Comparison of ENCODE assay signal across 1 cellular context in the genomic region with DNA sequence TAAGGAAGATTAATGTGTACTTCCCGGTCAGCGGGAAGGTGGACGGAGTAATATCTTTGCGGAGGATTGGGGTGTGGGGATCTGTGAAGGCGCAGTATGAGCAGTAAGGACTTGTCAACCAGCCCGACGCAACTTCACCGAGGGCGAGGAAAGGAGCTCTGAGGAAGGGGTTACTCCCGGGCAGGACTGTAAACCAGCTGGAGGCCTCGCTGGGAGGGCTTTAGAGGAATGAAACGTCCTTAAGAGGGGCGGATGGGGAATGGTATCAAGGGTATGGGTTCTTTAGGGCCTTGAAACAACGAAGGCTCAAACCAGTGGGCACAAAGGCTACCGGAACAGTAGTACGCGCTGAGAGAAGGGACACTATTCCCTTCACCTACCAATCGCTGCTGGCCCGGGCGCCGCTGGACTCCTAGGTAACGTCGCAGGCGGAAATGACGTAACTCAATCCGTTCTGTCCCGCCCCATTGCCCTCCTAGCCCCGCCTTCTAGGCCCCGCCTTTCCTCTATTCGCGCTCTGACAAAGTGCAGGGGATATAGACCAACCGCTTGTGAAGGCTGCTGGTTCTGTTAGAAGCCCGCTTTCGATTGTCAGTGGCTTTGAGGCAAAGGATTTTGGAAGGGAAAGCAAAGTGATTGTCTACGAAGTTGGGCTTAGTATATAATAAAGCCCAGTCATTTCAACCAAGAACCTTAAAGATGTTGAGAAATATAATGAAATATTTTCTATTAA.
TF ChIP-seq lines count a peak whose summit lies in the region.

A gene with protein sequence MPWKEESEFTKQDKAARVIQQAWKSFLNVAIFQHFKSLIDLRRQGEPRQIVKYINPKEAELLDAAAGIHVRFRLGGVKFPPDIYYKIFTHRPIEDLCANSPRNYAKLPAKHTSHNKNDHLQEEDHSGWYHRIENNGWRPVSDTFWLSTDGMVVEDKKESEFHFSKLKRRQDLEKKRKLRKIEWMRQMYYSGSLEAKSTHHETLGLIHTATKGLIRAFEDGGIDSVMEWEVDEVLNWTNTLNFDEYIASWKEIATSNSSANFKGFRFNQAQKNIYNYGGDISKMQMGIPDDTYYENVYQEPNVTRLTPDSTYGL (minus strand): TSS at position 439 of the 733 bp plus-strand sequence. CDS start 5,970 bp downstream, outside the sequence.

TF ChIP-seq in HepG2, 621 proteins besides CTCF, POLR2A, EP300 and RAD21 (continued from another document and continues in another):
- TF ChIP-seq MYC (CRISPR knock-in tag; IDR thresholded peaks at IDR 0.05; ENCODE audit: borderline replicate concordance) (no peak; the same call in 1 of the 2 replicates), SP2 (CRISPR knock-in tag; IDR thresholded peaks at IDR 0.05) (peak; percentile 86), NAIF1 (CRISPR knock-in tag; IDR thresholded peaks at IDR 0.05; ENCODE audit: borderline replicate concordance) (0 out of 2 replicates have a peak, but pooled peaks have one; percentile 37), IRX3 (CRISPR knock-in tag; IDR thresholded peaks at IDR 0.05; ENCODE audit: borderline replicate concordance, low read depth) (no peak), U2AF2 (IDR thresholded peaks at IDR 0.05; ENCODE audit: low read depth, low read length) (no peak), ZNF598 (CRISPR knock-in tag; IDR thresholded peaks at IDR 0.05; ENCODE audit: borderline replicate concordance) (no peak), ZNF496 (CRISPR knock-in tag; IDR thresholded peaks at IDR 0.05; ENCODE audit: insufficient replicate concordance) (no peak), KLF16 (CRISPR knock-in tag; IDR thresholded peaks at IDR 0.05) (peak in 1 of 2 experiments; percentile 80; a peak in 2 of 4 replicates), ZNF891 (CRISPR knock-in tag; IDR thresholded peaks at IDR 0.05) (0 out of 2 replicates have a peak, but pooled peaks have one; percentile 18), AHR (CRISPR knock-in tag; IDR thresholded peaks at IDR 0.05) (no peak), FOXK1 (CRISPR knock-in tag; IDR thresholded peaks at IDR 0.05; ENCODE audit: borderline replicate concordance, low read depth) (no peak), ZNF143 (CRISPR knock-in tag; IDR thresholded peaks at IDR 0.05) (no peak), ZBTB21 (CRISPR knock-in tag; IDR thresholded peaks at IDR 0.05) (peak; percentile 14; the same call in 1 of the 2 replicates), ZNF484 (CRISPR knock-in tag; IDR thresholded peaks at IDR 0.05; ENCODE audit: borderline replicate concordance, low read depth) (no peak), DNMT1 (CRISPR knock-in tag; IDR thresholded peaks at IDR 0.05) (no peak), BORCS8-MEF2B (CRISPR knock-in tag; IDR thresholded peaks at IDR 0.05) (peak; percentile 55; the same call in 1 of the 2 replicates), PHF5A (CRISPR knock-in tag; IDR thresholded peaks at IDR 0.05; ENCODE audit: low read depth, unreplicated experiment) (no peak), RFXANK (CRISPR knock-in tag; IDR thresholded peaks at IDR 0.05) (no peak), MBD4 (IDR thresholded peaks at IDR 0.05; ENCODE audit: borderline replicate concordance, low read length) (no peak), ZNF841 (CRISPR knock-in tag; IDR thresholded peaks at IDR 0.05; ENCODE audit: borderline replicate concordance) (no peak), GPN1 (CRISPR knock-in tag; IDR thresholded peaks at IDR 0.05; ENCODE audit: borderline replicate concordance) (no peak), ZNF33B (CRISPR knock-in tag; IDR thresholded peaks at IDR 0.05) (no peak), ATF1 (CRISPR knock-in tag; IDR thresholded peaks at IDR 0.05) (peak; percentile 94)
- TF ChIP-seq, protein P1, sequence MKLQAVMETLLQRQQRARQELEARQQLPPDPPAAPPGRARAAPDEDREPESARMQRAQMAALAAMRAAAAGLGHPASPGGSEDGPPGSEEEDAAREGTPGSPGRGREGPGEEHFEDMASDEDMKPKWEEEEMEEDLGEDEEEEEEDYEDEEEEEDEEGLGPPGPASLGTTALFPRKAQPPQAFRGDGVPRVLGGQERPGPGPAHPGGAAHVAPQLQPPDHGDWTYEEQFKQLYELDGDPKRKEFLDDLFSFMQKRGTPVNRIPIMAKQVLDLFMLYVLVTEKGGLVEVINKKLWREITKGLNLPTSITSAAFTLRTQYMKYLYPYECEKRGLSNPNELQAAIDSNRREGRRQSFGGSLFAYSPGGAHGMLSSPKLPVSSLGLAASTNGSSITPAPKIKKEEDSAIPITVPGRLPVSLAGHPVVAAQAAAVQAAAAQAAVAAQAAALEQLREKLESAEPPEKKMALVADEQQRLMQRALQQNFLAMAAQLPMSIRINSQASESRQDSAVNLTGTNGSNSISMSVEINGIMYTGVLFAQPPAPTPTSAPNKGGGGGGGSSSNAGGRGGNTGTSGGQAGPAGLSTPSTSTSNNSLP (IDR thresholded peaks at IDR 0.05; ENCODE audit: low read depth, low read length) = no peak
- TF ChIP-seq, protein P2, sequence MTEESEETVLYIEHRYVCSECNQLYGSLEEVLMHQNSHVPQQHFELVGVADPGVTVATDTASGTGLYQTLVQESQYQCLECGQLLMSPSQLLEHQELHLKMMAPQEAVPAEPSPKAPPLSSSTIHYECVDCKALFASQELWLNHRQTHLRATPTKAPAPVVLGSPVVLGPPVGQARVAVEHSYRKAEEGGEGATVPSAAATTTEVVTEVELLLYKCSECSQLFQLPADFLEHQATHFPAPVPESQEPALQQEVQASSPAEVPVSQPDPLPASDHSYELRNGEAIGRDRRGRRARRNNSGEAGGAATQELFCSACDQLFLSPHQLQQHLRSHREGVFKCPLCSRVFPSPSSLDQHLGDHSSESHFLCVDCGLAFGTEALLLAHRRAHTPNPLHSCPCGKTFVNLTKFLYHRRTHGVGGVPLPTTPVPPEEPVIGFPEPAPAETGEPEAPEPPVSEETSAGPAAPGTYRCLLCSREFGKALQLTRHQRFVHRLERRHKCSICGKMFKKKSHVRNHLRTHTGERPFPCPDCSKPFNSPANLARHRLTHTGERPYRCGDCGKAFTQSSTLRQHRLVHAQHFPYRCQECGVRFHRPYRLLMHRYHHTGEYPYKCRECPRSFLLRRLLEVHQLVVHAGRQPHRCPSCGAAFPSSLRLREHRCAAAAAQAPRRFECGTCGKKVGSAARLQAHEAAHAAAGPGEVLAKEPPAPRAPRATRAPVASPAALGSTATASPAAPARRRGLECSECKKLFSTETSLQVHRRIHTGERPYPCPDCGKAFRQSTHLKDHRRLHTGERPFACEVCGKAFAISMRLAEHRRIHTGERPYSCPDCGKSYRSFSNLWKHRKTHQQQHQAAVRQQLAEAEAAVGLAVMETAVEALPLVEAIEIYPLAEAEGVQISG (CRISPR knock-in tag; IDR thresholded peaks at IDR 0.05) = peak; percentile 77
- TF ChIP-seq, protein P3, sequence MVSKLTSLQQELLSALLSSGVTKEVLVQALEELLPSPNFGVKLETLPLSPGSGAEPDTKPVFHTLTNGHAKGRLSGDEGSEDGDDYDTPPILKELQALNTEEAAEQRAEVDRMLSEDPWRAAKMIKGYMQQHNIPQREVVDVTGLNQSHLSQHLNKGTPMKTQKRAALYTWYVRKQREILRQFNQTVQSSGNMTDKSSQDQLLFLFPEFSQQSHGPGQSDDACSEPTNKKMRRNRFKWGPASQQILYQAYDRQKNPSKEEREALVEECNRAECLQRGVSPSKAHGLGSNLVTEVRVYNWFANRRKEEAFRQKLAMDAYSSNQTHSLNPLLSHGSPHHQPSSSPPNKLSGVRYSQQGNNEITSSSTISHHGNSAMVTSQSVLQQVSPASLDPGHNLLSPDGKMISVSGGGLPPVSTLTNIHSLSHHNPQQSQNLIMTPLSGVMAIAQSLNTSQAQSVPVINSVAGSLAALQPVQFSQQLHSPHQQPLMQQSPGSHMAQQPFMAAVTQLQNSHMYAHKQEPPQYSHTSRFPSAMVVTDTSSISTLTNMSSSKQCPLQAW (CRISPR knock-in tag; IDR thresholded peaks at IDR 0.05) = no peak; the same call in 1 of the 2 replicates
- TF ChIP-seq, protein P4, sequence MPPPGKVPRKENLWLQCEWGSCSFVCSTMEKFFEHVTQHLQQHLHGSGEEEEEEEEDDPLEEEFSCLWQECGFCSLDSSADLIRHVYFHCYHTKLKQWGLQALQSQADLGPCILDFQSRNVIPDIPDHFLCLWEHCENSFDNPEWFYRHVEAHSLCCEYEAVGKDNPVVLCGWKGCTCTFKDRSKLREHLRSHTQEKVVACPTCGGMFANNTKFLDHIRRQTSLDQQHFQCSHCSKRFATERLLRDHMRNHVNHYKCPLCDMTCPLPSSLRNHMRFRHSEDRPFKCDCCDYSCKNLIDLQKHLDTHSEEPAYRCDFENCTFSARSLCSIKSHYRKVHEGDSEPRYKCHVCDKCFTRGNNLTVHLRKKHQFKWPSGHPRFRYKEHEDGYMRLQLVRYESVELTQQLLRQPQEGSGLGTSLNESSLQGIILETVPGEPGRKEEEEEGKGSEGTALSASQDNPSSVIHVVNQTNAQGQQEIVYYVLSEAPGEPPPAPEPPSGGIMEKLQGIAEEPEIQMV (CRISPR knock-in tag; IDR thresholded peaks at IDR 0.05; ENCODE audit: low read depth) = 0 out of 2 replicates have a peak, but pooled peaks have one; percentile 31
- TF ChIP-seq, protein P5, sequence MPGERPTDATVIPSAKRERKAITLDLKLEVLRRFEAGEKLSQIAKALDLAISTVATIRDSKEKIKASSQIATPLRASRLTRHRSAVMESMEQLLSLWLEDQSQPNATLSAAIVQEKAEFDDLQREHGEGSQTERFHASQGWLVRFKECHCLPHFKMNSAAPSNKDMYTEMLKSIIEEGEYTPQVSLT (CRISPR knock-in tag; IDR thresholded peaks at IDR 0.05; ENCODE audit: borderline replicate concordance, low read depth) = no peak
- TF ChIP-seq, protein P6, sequence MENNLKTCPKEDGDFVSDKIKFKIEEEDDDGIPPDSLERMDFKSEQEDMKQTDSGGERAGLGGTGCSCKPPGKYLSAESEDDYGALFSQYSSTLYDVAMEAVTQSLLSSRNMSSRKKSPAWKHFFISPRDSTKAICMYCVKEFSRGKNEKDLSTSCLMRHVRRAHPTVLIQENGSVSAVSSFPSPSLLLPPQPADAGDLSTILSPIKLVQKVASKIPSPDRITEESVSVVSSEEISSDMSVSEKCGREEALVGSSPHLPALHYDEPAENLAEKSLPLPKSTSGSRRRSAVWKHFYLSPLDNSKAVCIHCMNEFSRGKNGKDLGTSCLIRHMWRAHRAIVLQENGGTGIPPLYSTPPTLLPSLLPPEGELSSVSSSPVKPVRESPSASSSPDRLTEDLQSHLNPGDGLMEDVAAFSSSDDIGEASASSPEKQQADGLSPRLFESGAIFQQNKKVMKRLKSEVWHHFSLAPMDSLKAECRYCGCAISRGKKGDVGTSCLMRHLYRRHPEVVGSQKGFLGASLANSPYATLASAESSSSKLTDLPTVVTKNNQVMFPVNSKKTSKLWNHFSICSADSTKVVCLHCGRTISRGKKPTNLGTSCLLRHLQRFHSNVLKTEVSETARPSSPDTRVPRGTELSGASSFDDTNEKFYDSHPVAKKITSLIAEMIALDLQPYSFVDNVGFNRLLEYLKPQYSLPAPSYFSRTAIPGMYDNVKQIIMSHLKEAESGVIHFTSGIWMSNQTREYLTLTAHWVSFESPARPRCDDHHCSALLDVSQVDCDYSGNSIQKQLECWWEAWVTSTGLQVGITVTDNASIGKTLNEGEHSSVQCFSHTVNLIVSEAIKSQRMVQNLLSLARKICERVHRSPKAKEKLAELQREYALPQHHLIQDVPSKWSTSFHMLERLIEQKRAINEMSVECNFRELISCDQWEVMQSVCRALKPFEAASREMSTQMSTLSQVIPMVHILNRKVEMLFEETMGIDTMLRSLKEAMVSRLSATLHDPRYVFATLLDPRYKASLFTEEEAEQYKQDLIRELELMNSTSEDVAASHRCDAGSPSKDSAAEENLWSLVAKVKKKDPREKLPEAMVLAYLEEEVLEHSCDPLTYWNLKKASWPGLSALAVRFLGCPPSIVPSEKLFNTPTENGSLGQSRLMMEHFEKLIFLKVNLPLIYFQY (CRISPR knock-in tag; IDR thresholded peaks at IDR 0.05; ENCODE audit: borderline replicate concordance) = no peak
- TF ChIP-seq, protein P7, sequence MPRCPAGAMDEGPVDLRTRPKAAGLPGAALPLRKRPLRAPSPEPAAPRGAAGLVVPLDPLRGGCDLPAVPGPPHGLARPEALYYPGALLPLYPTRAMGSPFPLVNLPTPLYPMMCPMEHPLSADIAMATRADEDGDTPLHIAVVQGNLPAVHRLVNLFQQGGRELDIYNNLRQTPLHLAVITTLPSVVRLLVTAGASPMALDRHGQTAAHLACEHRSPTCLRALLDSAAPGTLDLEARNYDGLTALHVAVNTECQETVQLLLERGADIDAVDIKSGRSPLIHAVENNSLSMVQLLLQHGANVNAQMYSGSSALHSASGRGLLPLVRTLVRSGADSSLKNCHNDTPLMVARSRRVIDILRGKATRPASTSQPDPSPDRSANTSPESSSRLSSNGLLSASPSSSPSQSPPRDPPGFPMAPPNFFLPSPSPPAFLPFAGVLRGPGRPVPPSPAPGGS (CRISPR knock-in tag; IDR thresholded peaks at IDR 0.05) = no peak
- TF ChIP-seq, protein P8, sequence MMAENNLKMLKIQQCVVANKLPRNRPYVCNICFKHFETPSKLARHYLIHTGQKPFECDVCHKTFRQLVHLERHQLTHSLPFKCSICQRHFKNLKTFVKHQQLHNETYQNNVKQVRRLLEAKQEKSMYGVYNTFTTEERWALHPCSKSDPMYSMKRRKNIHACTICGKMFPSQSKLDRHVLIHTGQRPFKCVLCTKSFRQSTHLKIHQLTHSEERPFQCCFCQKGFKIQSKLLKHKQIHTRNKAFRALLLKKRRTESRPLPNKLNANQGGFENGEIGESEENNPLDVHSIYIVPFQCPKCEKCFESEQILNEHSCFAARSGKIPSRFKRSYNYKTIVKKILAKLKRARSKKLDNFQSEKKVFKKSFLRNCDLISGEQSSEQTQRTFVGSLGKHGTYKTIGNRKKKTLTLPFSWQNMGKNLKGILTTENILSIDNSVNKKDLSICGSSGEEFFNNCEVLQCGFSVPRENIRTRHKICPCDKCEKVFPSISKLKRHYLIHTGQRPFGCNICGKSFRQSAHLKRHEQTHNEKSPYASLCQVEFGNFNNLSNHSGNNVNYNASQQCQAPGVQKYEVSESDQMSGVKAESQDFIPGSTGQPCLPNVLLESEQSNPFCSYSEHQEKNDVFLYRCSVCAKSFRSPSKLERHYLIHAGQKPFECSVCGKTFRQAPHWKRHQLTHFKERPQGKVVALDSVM (CRISPR knock-in tag; IDR thresholded peaks at IDR 0.05) = no peak
- TF ChIP-seq, protein P9, sequence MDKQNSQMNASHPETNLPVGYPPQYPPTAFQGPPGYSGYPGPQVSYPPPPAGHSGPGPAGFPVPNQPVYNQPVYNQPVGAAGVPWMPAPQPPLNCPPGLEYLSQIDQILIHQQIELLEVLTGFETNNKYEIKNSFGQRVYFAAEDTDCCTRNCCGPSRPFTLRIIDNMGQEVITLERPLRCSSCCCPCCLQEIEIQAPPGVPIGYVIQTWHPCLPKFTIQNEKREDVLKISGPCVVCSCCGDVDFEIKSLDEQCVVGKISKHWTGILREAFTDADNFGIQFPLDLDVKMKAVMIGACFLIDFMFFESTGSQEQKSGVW (CRISPR knock-in tag; IDR thresholded peaks at IDR 0.05; ENCODE audit: borderline replicate concordance) = no peak
- TF ChIP-seq, protein P10, sequence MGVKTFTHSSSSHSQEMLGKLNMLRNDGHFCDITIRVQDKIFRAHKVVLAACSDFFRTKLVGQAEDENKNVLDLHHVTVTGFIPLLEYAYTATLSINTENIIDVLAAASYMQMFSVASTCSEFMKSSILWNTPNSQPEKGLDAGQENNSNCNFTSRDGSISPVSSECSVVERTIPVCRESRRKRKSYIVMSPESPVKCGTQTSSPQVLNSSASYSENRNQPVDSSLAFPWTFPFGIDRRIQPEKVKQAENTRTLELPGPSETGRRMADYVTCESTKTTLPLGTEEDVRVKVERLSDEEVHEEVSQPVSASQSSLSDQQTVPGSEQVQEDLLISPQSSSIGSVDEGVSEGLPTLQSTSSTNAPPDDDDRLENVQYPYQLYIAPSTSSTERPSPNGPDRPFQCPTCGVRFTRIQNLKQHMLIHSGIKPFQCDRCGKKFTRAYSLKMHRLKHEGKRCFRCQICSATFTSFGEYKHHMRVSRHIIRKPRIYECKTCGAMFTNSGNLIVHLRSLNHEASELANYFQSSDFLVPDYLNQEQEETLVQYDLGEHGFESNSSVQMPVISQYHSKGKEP (CRISPR knock-in tag; IDR thresholded peaks at IDR 0.05) = no peak; the same call in 1 of the 2 replicates
